ENCODE assay signal across 8 cellular contexts in the genomic region with DNA sequence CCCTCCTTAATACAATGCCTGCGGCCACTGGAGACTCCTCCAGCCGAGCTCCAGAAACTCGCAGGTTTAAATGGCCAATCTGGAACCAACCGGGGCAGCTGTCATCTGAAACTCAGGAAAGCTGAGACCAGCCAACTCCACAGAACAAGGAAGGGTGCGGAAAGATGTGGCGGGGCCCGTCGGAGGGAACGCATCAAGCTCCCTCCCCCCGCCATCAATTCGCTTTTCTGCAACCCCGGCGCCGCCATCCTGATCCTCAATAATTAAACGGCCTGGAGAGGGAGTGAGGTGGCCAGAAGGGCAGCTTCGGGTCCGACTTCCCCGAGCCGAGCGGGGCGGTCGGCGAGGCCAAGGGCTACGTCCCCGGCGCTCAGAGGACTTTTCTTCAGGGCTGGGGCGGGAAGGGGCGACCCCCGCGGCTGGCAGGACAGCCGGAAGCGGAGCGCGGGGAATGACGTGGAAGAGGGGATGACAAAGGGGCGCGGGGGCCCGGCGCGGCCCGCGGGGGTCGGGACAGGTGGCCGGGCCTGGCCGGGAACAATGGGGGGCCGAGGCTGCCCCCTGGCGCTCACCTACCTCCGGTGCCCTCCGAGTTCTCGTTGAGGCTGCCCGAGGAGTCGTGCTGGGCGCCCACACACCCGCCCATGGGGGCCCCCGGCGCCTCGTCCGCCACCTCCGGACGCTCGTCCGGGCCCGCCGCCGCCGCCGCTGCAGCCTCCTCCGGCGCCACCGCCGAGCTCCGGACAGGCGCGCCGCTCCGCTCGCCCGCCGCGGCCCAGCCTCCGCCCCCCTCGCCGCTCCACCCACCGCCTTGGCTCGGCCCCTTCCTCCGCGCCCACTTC. TPM values are rescaled to one million over a fixed set of nuclear protein-coding genes. Genes with fewer than 3 reads are reported as not detected.
DNase-seq lines count a peak whose midpoint lies in the region; ATAC-seq, FAIRE-seq and TF ChIP-seq lines count a peak whose summit lies in the region.

UBTD2 (minus strand) TSS at position 745 of the 842 bp plus-strand sequence; CDS start at position 646, 99 bp downstream.

- H3K4me2 ChIP-seq in H9 (ENCODE audit: insufficient read depth, insufficient read length, low read length) (peak within 1 kb of the TSS; percentile 96), Loucy (ENCODE audit: low read depth, low read length, poor library complexity, severe bottlenecking) (peak within 1 kb of the TSS; percentile 91), astrocyte (ENCODE audit: low read length) (peak within 1 kb of the TSS; percentile 94)

- H3K9me3 Mint-ChIP-seq in H9, result no peaks in the 10 kb centered on the region; a peak in 1 of 5 replicates
- no peaks in the 10 kb centered on the region for H3K9me3 Mint-ChIP-seq in astrocyte (ENCODE audit: unreplicated experiment)

- WGBS in H9 (ENCODE audit: extremely low coverage, insufficient read length, low lambda C conversion rate), result no CpG with 5 or more reads among the region's 87 CpGs
- WGBS in aorta, 2 donors, result 1 to 2% methylated on average over 51 to 87 of the region's 87 CpGs

- H3K36me3 Mint-ChIP-seq in H9 (ENCODE audit: insufficient read depth in 1 of 3, low read depth in 3 of 3) (peaks cover 0 to 8% (median 3%) of the 10 kb centered on the region in 3 experiments; a peak in 3 of 7 replicates), astrocyte (ENCODE audit: low read depth, unreplicated experiment) (no peaks in the 10 kb centered on the region)

- H3K4ac ChIP-seq in H9 (ENCODE audit: low read depth, low read length), result no peak within 1 kb of the TSS; the same call in 1 of the 2 replicates

- no peak within 1 kb of the TSS for H2AFZ ChIP-seq in H9 (ENCODE audit: low read length)
- peak within 1 kb of the TSS; percentile 93 for H2AFZ ChIP-seq in Loucy (ENCODE audit: low read length)
- H2AFZ ChIP-seq in astrocyte (ENCODE audit: low read depth, low read length), result peak within 1 kb of the TSS; percentile 91

- intact Hi-C loops in aorta (cut with DNase I), result loop anchor here (5.0 to 10.0 kb wide), 3 partner anchors 96 to 278 kb away; partner anchors contain the start of genes FBXW11 (in 1 of the 2) and STK10 (in 1 of the 2)

- no peak within 1 kb of the TSS for H2BK12ac ChIP-seq in H9 (ENCODE audit: insufficient read length, low read depth, low read length)

- H3K79me1 ChIP-seq in H9 (ENCODE audit: insufficient read depth, low read depth, low read length, poor library complexity, severe bottlenecking), result no peaks in the 10 kb centered on the region

- no peak for FAIRE-seq in astrocyte (lab: Jason Lieb, UNC)

- H3K27me3 ChIP-seq in H9 (ENCODE audit: insufficient read depth, low read length) (no peaks in the 10 kb centered on the region), Loucy (ENCODE audit: insufficient read depth, low read length, poor library complexity, severe bottlenecking) (no peaks in the 10 kb centered on the region), astrocyte (ENCODE audit: insufficient read depth, low read length) (no peaks in the 10 kb centered on the region), aorta (ENCODE audit: control insufficient read depth in 1 of 2, insufficient read depth in 2 of 2, low read length in 1 of 2) (no peaks in the 10 kb centered on the region)

- H3K9me2 ChIP-seq in Loucy (replicated peaks; ENCODE audit: low read depth, low read length), result no peaks in the 10 kb centered on the region

- H3K18ac ChIP-seq in H9 (ENCODE audit: insufficient read length, low read depth, low read length), result peak within 1 kb of the TSS; percentile 78

- H3K4me1 ChIP-seq in H9 (ENCODE audit: insufficient read depth, low read length), result peaks cover 4% of the 10 kb centered on the region; the same call in 1 of the 2 replicates
- H3K4me1 ChIP-seq in Loucy (ENCODE audit: insufficient read depth, low read length, poor library complexity, severe bottlenecking), result peaks cover 14% of the 10 kb centered on the region
- H3K4me1 ChIP-seq in astrocyte (ENCODE audit: insufficient read depth, low read length), result peaks cover 14% of the 10 kb centered on the region
- no peaks in the 10 kb centered on the region for H3K4me1 ChIP-seq in aorta (ENCODE audit: control insufficient read depth in 1 of 2, insufficient read depth in 2 of 2, low read length in 2 of 2)

- no peak within 1 kb of the TSS for H2BK20ac ChIP-seq in H9 (ENCODE audit: low read depth, low read length, poor library complexity, severe bottlenecking)

- H3K9ac ChIP-seq in H9 (ENCODE audit: extremely low read depth, insufficient read length, low read length), result peak within 1 kb of the TSS; percentile 95
- peak within 1 kb of the TSS; percentile 84 for H3K9ac ChIP-seq in Loucy (ENCODE audit: low read depth, low read length, poor library complexity, severe bottlenecking)
- peak within 1 kb of the TSS; percentile 92 for H3K9ac ChIP-seq in astrocyte (ENCODE audit: low read length)

- no peak within 1 kb of the TSS for H2BK15ac ChIP-seq in H9 (ENCODE audit: low read depth, low read length)

- H3K27me3 Mint-ChIP-seq in H9 (ENCODE audit: low read depth) (no peaks in the 10 kb centered on the region), astrocyte (ENCODE audit: low read depth, unreplicated experiment) (no peaks in the 10 kb centered on the region)

- H3K4me3 Mint-ChIP-seq in H9 (peak within 1 kb of the TSS; percentile 96 to 98), astrocyte (ENCODE audit: unreplicated experiment) (peak within 1 kb of the TSS; percentile 97)

- H3K27ac Mint-ChIP-seq in H9, result peak within 1 kb of the TSS; percentile 97 to 99 (median 97)
- H3K27ac Mint-ChIP-seq in astrocyte (ENCODE audit: unreplicated experiment), result peak within 1 kb of the TSS; percentile 88

- H3K79me2 ChIP-seq in H9 (ENCODE audit: insufficient read depth, low read length), result peaks cover 36% of the 10 kb centered on the region; the same call in 1 of the 2 replicates
- peaks cover 50% of the 10 kb centered on the region for H3K79me2 ChIP-seq in Loucy (ENCODE audit: insufficient read depth, low read length)
- peaks cover 52% of the 10 kb centered on the region for H3K79me2 ChIP-seq in astrocyte (ENCODE audit: insufficient read depth, low read length)

- peaks cover 6% of the 10 kb centered on the region for H3K23me2 ChIP-seq in H9 (ENCODE audit: insufficient read length, low read depth, low read length, poor library complexity, severe bottlenecking)

- no peak within 1 kb of the TSS for H3K56ac ChIP-seq in H9 (ENCODE audit: insufficient read length, low read depth, low read length)

- H4K91ac ChIP-seq in H9 (ENCODE audit: insufficient read length, low read depth, low read length), result no peak within 1 kb of the TSS

- H3K4me1 Mint-ChIP-seq in H9 (peaks cover 30 to 34% of the 10 kb centered on the region in 2 experiments), astrocyte (ENCODE audit: low read depth, unreplicated experiment) (peaks cover 5% of the 10 kb centered on the region)

- DNase-seq in GM12864 (ENCODE audit: low read depth) (no peak), H9 (peak; percentile 82), T-helper 1 cell (peak; percentile 49 to 72 (median 60)), astrocyte (ENCODE audit: low read depth) (peak; percentile 55), hepatic stellate cell (ENCODE audit: low spot score) (peak; percentile 90), renal cortical epithelial cell (ENCODE audit: low read depth) (peak; percentile 67), aorta (peak; percentile 92 to 94)

- H3K4me3 ChIP-seq in GM12864 (ENCODE audit: low read depth, low read length), result peak within 1 kb of the TSS; percentile 96
- peak within 1 kb of the TSS; percentile 93 for H3K4me3 ChIP-seq in Loucy (ENCODE audit: low read length, poor library complexity, severe bottlenecking)
- peak within 1 kb of the TSS; percentile 88 for H3K4me3 ChIP-seq in astrocyte (ENCODE audit: insufficient read depth, low read depth, low read length)
- H3K4me3 ChIP-seq in aorta (ENCODE audit: low read length in 2 of 2), result peak within 1 kb of the TSS; percentile 91 to 93

- no peaks in the 10 kb centered on the region for H3F3A ChIP-seq in Loucy (ENCODE audit: low read depth)

- H2BK5ac ChIP-seq in H9 (ENCODE audit: insufficient read length, low read length), result no peak within 1 kb of the TSS

- no peak within 1 kb of the TSS for H4K5ac ChIP-seq in H9 (ENCODE audit: insufficient read length, low read depth, low read length)

- peak; percentile 58 for TF ChIP-seq CTCF in GM12864 (IDR thresholded peaks at IDR 0.05; ENCODE audit: low read depth, low read length, missing control alignments)
- peak; percentile 61 for TF ChIP-seq CTCF in H9 (conservative IDR thresholded peaks at IDR 0.05)
- peak; percentile 32; the same call in 1 of the 2 replicates for TF ChIP-seq CTCF in Loucy (conservative IDR thresholded peaks at IDR 0.05; ENCODE audit: low read length)
- TF ChIP-seq CTCF in astrocyte (IDR thresholded peaks at IDR 0.05; ENCODE audit: insufficient read depth, low read depth, low read length), result peak; percentile 11

- peak; percentile 89 for ATAC-seq in aorta (ENCODE audit: low FRiP score)

- H3K9me3 ChIP-seq in H9 (ENCODE audit: control insufficient read depth, low read depth, low read length) (no peaks in the 10 kb centered on the region), Loucy (ENCODE audit: insufficient read depth, low read depth, low read length) (no peaks in the 10 kb centered on the region), astrocyte (ENCODE audit: insufficient read depth, low read depth, low read length) (no peaks in the 10 kb centered on the region), aorta (ENCODE audit: control insufficient read depth, low read length) (no peaks in the 10 kb centered on the region)

- H3K36me3 ChIP-seq in Loucy (ENCODE audit: insufficient read depth, low read length) (no peaks in the 10 kb centered on the region), astrocyte (ENCODE audit: insufficient read depth, low read length) (no peaks in the 10 kb centered on the region), aorta (ENCODE audit: control insufficient read depth in 1 of 2, insufficient read depth in 2 of 2, low read length in 1 of 2) (no peaks in the 10 kb centered on the region)

- no peak within 1 kb of the TSS for H2BK120ac ChIP-seq in H9 (ENCODE audit: low read depth, low read length, poor library complexity, severe bottlenecking)

- H3K27ac ChIP-seq in H9 (ENCODE audit: insufficient read length, low read depth, low read length) (peak within 1 kb of the TSS; percentile 7), astrocyte (ENCODE audit: low read depth, low read length) (peak within 1 kb of the TSS; percentile 80), aorta (ENCODE audit: low read depth in 1 of 2, low read length in 2 of 2) (peak within 1 kb of the TSS; percentile 72 to 93)

- H3K14ac ChIP-seq in H9 (ENCODE audit: insufficient read depth, low read length), result peak within 1 kb of the TSS; percentile 85

- no peak within 1 kb of the TSS for H3T11ph ChIP-seq in H9 (ENCODE audit: low read length)

- no peaks in the 10 kb centered on the region for H4K20me1 ChIP-seq in H9 (ENCODE audit: control insufficient read depth, insufficient read depth, insufficient read length)
- H4K20me1 ChIP-seq in Loucy (ENCODE audit: insufficient read depth, low read length, poor library complexity, severe bottlenecking), result peaks cover 25% of the 10 kb centered on the region
- H4K20me1 ChIP-seq in astrocyte (ENCODE audit: insufficient read depth, low read length), result peaks cover 45% of the 10 kb centered on the region

- no peak within 1 kb of the TSS for H3K23ac ChIP-seq in H9 (ENCODE audit: insufficient read length, low read depth, low read length)

- H2AK5ac ChIP-seq in H9 (ENCODE audit: insufficient read length, low read length), result no peak within 1 kb of the TSS

- H4K8ac ChIP-seq in H9 (replicated peaks; ENCODE audit: insufficient read length, low read depth, low read length), result no peak within 1 kb of the TSS

RNA-seq across cellular contexts. Expression of gene UBTD2, which starts in this region (rescaled TPM):
- 39.9 and 42.6 TPM in 2 replicates for total RNA-seq in H9 (2021)
- total RNA-seq in astrocyte, result 33.7 and 34.2 TPM in 2 replicates
- 50.2 and 54.0 TPM in 2 replicates for total RNA-seq in renal cortical epithelial cell
- total RNA-seq in aorta, result 10 to 100 TPM; 17.0 to 21.1 TPM
- 10 to 100 TPM in 1 of 2 donors, 1 to 10 TPM in 1; 8.8 to 16.3 TPM for polyA plus RNA-seq in aorta

Comparison
In these comparisons a context has a peak if more than half of its experiments do, and no peak if none do; other contexts are left out.
1. CTCF ChIP-seq: peak in every context shown above with its lines; median percentile 61 in H9; 58 in GM12864; 32 in Loucy; 11 in astrocyte.
2. H3K27ac ChIP-seq: peak in every context shown above with its lines; median percentile 82 in aorta; 80 in astrocyte; 7 in H9.